19 cellular contexts compared by ENCODE assay signal in genomic region chr4:176539785-176540175, GRCh38.
DNase-seq lines count a peak whose midpoint lies in the region; ATAC-seq, FAIRE-seq and TF ChIP-seq lines count a peak whose summit lies in the region.
"Had no signal": no experiment of that assay in that cellular context is flagged by ENCODE, and none has a peak within 500 bp of the region (broad histone marks: within the 10 kb centered on the region; RNA-seq: fewer than 3 reads in every experiment).

No MANE protein-coding gene starts in this region.

- H3K9me3 ChIP-seq in PC-3 (ENCODE audit: low read length) (no peaks in the 10 kb centered on the region), keratinocyte (ENCODE audit: control insufficient read depth, low read depth, low read length) (no peaks in the 10 kb centered on the region)
- H3K9me3 ChIP-seq: SJSA1 had no signal

- BruUV-seq in PC-3 (replicated peaks; lab: Mats Ljungman, UMichigan) = no TSS peak

- no peaks in the 10 kb centered on the region for H3K9me3 Mint-ChIP-seq in activated naive CD4-positive, alpha-beta T cell treated with anti-CD3 and anti-CD28 coated beads, Interleukin-2, amount 50 U/mL, for 72 hours

- no peak overlapping the region for H3K4me2 ChIP-seq in PC-3 (ENCODE audit: low read length)
- no peak overlapping the region for H3K4me2 ChIP-seq in keratinocyte (ENCODE audit: control insufficient read depth, extremely low read depth, insufficient read depth, low read depth, low read length)

- TF ChIP-seq CTCF in PC-3 (conservative IDR thresholded peaks at IDR 0.05; ENCODE audit: low read depth, low read length) (no peak), epithelial cell of esophagus (IDR thresholded peaks at IDR 0.05; ENCODE audit: insufficient read depth, low read depth, low read length, missing control alignments) (no peak), keratinocyte (optimal IDR thresholded peaks at IDR 0.05 in 1 of 3, IDR thresholded peaks at IDR 0.05 in 1 of 3, conservative IDR thresholded peaks at IDR 0.05 in 1 of 3; ENCODE audit: extremely low read depth in 1 of 3, insufficient read depth in 2 of 3, low read length in 3 of 3) (no peak)

- H3F3A ChIP-seq in PC-3 (ENCODE audit: low read length, unreplicated experiment) = no peaks in the 10 kb centered on the region

- no peaks in the 10 kb centered on the region for H3K9me2 ChIP-seq in PC-3 (replicated peaks; ENCODE audit: low read length)

- no peak overlapping the region for H3K27ac Mint-ChIP-seq in activated naive CD4-positive, alpha-beta T cell treated with anti-CD3 and anti-CD28 coated beads, Interleukin-2, amount 50 U/mL, for 72 hours
- H3K27ac Mint-ChIP-seq: CD14-positive monocyte had no signal

- POLR2A ChIA-PET in PC-3 (lab: Charles Lee; ENCODE audit: unreplicated experiment) = no interaction called here

- no peaks in the 10 kb centered on the region for H3K9me1 ChIP-seq in keratinocyte (ENCODE audit: control insufficient read depth, extremely low read depth, insufficient read depth, low read length)

- FAIRE-seq in keratinocyte (lab: Jason Lieb, UNC) = peak; percentile 56
- FAIRE-seq: H54, HepG2 had no signal

- H3K27me3 ChIP-seq in PC-3 (ENCODE audit: low read length) (no peaks in the 10 kb centered on the region), keratinocyte (ENCODE audit: control insufficient read depth, extremely low read depth, insufficient read depth, low read length) (no peaks in the 10 kb centered on the region)
- H3K27me3 ChIP-seq: SJSA1 had no signal

- H2AFZ ChIP-seq in PC-3 (ENCODE audit: low read length) = no peak overlapping the region
- no peak overlapping the region for H2AFZ ChIP-seq in keratinocyte (ENCODE audit: control insufficient read depth, low read length)

- H3K4me3 ChIP-seq in PC-3 (ENCODE audit: low read length) (no peak overlapping the region), epithelial cell of esophagus (ENCODE audit: low read length) (no peak overlapping the region), keratinocyte (ENCODE audit: control insufficient read depth in 2 of 3, extremely low read depth in 1 of 3, insufficient read depth in 2 of 3, low read depth in 1 of 3, low read length in 3 of 3) (no peak overlapping the region)
- H3K4me3 ChIP-seq: SJSA1 had no signal

- no peaks in the 10 kb centered on the region for H3K36me3 Mint-ChIP-seq in activated naive CD4-positive, alpha-beta T cell treated with anti-CD3 and anti-CD28 coated beads, Interleukin-2, amount 50 U/mL, for 72 hours
- H3K36me3 Mint-ChIP-seq: CD14-positive monocyte had no signal

- dilution Hi-C loops in keratinocyte (cut with MboI; ENCODE audit: extremely low pct_ligation_motif_present, low sequenced_read_pairs) = no loop called here

- peak overlapping the region; percentile 97 for H3K27ac ChIP-seq in PC-3 (ENCODE audit: low read length)
- no peak overlapping the region for H3K27ac ChIP-seq in keratinocyte (ENCODE audit: control insufficient read depth, insufficient read depth, low read length)
- H3K27ac ChIP-seq: SJSA1 had no signal

- intact Hi-C loops in PC-3 (cut with micrococcal nuclease) = loop anchor here (5.0 kb wide), 1 partner anchor 137 kb away; no protein-coding TSS in a partner anchor

- H3K9ac ChIP-seq in PC-3 (ENCODE audit: low read length) (0 out of 2 replicates have a peak overlapping the region, but pooled peaks have one; percentile 61), keratinocyte (ENCODE audit: control insufficient read depth, extremely low read depth, insufficient read depth, low read length) (no peak overlapping the region)

- DNase-seq in ELR (ENCODE audit: low read depth) (peak; percentile 32), PC-3 (peak; percentile 34), epithelial cell of esophagus (ENCODE audit: low read depth) (peak; percentile 36), keratinocyte (ENCODE audit: low read depth, low spot score) (no peak), islet precursor cell (no peak), NCI-H345 (lab: John Stamatoyannopoulos, UW) (no peak)
- DNase-seq in activated CD4-positive, alpha-beta T cell treated with anti-CD3 and anti-CD28 coated beads, Interleukin-2, amount 50 U/mL, for 1 hour = no peak
- DNase-seq in activated naive CD4-positive, alpha-beta T cell treated with anti-CD3 and anti-CD28 coated beads, Interleukin-2, amount 50 U/mL, for 72 hours (ENCODE audit: low spot score in 2 of 2) = no peak
- DNase-seq: ACHN, AML-193, DMS 273 treated with DMSO at 0.1 percent for 48 hours, Karpas-422, NCI-H187, NCI-H446 treated with DMSO at 0.1 percent for 48 hours, NCI-H748 treated with DMSO at 0.1 percent for 48 hours had no signal

- H4K20me1 ChIP-seq in PC-3 (ENCODE audit: low read length) (no peaks in the 10 kb centered on the region), keratinocyte (ENCODE audit: control insufficient read depth, extremely low read depth, insufficient read depth, low read length) (no peaks in the 10 kb centered on the region)

- no peaks in the 10 kb centered on the region for H3K36me3 ChIP-seq in PC-3 (ENCODE audit: low read depth, low read length)
- H3K36me3 ChIP-seq in keratinocyte (ENCODE audit: control insufficient read depth in 2 of 2, extremely low read depth in 1 of 2, insufficient read depth in 2 of 2, low read length in 2 of 2) = no peaks in the 10 kb centered on the region
- H3K36me3 ChIP-seq: SJSA1 had no signal

- CTCF ChIA-PET in PC-3 (lab: Charles Lee) = no interaction called here

- ATAC-seq in PC-3 = no peak
- ATAC-seq in activated naive CD4-positive, alpha-beta T cell treated with anti-CD3 and anti-CD28 coated beads, Interleukin-2, amount 50 U/mL, for 72 hours = no peak
- ATAC-seq: HepG2 had no signal

- no peaks in the 10 kb centered on the region for H3K79me2 ChIP-seq in PC-3 (ENCODE audit: low read length)
- H3K79me2 ChIP-seq in keratinocyte (ENCODE audit: control insufficient read depth, insufficient read depth, low read length) = no peaks in the 10 kb centered on the region

- H3K4me1 ChIP-seq in PC-3 (ENCODE audit: insufficient read depth, low read length) (peaks cover 37% of the 10 kb centered on the region), keratinocyte (ENCODE audit: control insufficient read depth, extremely low read depth, insufficient read depth, low read length) (peaks cover 8% of the 10 kb centered on the region)

Comparison
In these comparisons a context has a peak if more than half of its experiments do, and no peak if none do; other contexts are left out.
1. DNase-seq: peak in ELR (single experiment), PC-3 (single experiment) and epithelial cell of esophagus (single experiment); none in keratinocyte (single experiment), activated CD4-positive, alpha-beta T cell treated with anti-CD3 and anti-CD28 coated beads, Interleukin-2, amount 50 U/mL, for 1 hour (single experiment), islet precursor cell (single experiment), NCI-H345 (single experiment) and activated naive CD4-positive, alpha-beta T cell treated with anti-CD3 and anti-CD28 coated beads, Interleukin-2, amount 50 U/mL, for 72 hours (0 of 2).